15 cellular contexts compared by ENCODE assay signal in genomic region chr17:77884967-77885641, GRCh38.
DNase-seq lines count a peak whose midpoint lies in the region; ATAC-seq and TF ChIP-seq lines count a peak whose summit lies in the region.
"Had no signal": no experiment of that assay in that cellular context is flagged by ENCODE, and none has a peak within 500 bp of the region (broad histone marks: within the 10 kb centered on the region; RNA-seq: fewer than 3 reads in every experiment).

No MANE protein-coding gene starts in this region.

- H3K27me3 ChIP-seq in neutrophil = peaks cover 13% of the 10 kb centered on the region

- DNase-seq in activated CD4-positive, alpha-beta T cell treated with anti-CD3 and anti-CD28 coated beads, Interleukin-2, amount 10 ng/mL, durations not matched to agents 24 days and 14 days = no peak
- no peak for DNase-seq in activated CD4-positive, alpha-beta T cell treated with anti-CD3 and anti-CD28 coated beads for 36 hours
- DNase-seq in NCI-H1105 (lab: John Stamatoyannopoulos, UW) (peak; percentile 34), T-helper 17 cell (no peak), cerebellar nuclear complex (lab: John Stamatoyannopoulos, UW) (no peak), AG20443 (ENCODE audit: low spot score) (no peak)
- DNase-seq: activated CD4-positive, CD25-positive, alpha-beta regulatory T cell; erythroblast; Kasumi-1; small intestine had no signal

- no peak for TF ChIP-seq CTCF in neutrophil (IDR thresholded peaks at IDR 0.05)

- no peaks in the 10 kb centered on the region for H3K9me3 ChIP-seq in T-helper 17 cell (ENCODE audit: control insufficient read depth, low read length, poor library complexity, severe bottlenecking)
- H3K9me3 ChIP-seq in neutrophil = no peaks in the 10 kb centered on the region

- POLR2A ChIA-PET in activated CD4-positive, alpha-beta T cell treated with anti-CD3 and anti-CD28 coated beads for 36 hours (lab: Charles Lee) = interaction anchor here (1.7 kb wide), 1 partner anchor 73 kb away, joined by 4 read pairs; the partner anchor contains the start of gene TNRC6C

- intact Hi-C loops in activated CD4-positive, alpha-beta T cell treated with anti-CD3 and anti-CD28 coated beads, Interleukin-2, amount 10 ng/mL, durations not matched to agents 24 days and 14 days (cut with micrococcal nuclease) = loop anchor here (5.0 to 10.0 kb wide), 2 partner anchors 103 to 220 kb away; no protein-coding TSS in a partner anchor
- intact Hi-C loops in activated CD4-positive, alpha-beta T cell treated with anti-CD3 and anti-CD28 coated beads for 36 hours (cut with DNase I, micrococcal nuclease) = loop anchor here (2.0 to 5.0 kb wide), 3 partner anchors 74 to 238 kb away; partner anchors contain the start of gene TNRC6C (in 1 of the 2)

- no peak overlapping the region for H3K4me3 ChIP-seq in neutrophil (ENCODE audit: low read depth in 1 of 2, low read length in 1 of 2)

- H3K36me3 Mint-ChIP-seq in activated CD4-positive, alpha-beta T cell treated with anti-CD3 and anti-CD28 coated beads, Interleukin-2, amount 10 ng/mL, durations not matched to agents 24 days and 14 days (ENCODE audit: low read depth) = no peaks in the 10 kb centered on the region
- no peaks in the 10 kb centered on the region for H3K36me3 Mint-ChIP-seq in activated CD4-positive, alpha-beta T cell treated with anti-CD3 and anti-CD28 coated beads for 36 hours (ENCODE audit: low read depth)
- H3K36me3 Mint-ChIP-seq in T-helper 17 cell (ENCODE audit: low read depth) = no peaks in the 10 kb centered on the region
- H3K36me3 Mint-ChIP-seq: mesothelial cell of epicardium had no signal

- peak overlapping the region; percentile 49 for H3K27ac Mint-ChIP-seq in activated CD4-positive, alpha-beta T cell treated with anti-CD3 and anti-CD28 coated beads, Interleukin-2, amount 10 ng/mL, durations not matched to agents 24 days and 14 days
- no peak overlapping the region for H3K27ac Mint-ChIP-seq in activated CD4-positive, alpha-beta T cell treated with anti-CD3 and anti-CD28 coated beads for 36 hours
- H3K27ac Mint-ChIP-seq in T-helper 17 cell = peak overlapping the region; percentile 98
- H3K27ac Mint-ChIP-seq: mesothelial cell of epicardium had no signal

- H3K4me1 ChIP-seq in neutrophil (ENCODE audit: control insufficient read depth in 1 of 2, insufficient read depth in 1 of 2, low read depth in 1 of 2, low read length in 1 of 2) = peaks cover 82 to 87% of the 10 kb centered on the region in 2 experiments
- H3K4me1 ChIP-seq: parathyroid adenoma had no signal

- no peak for ATAC-seq in activated CD4-positive, alpha-beta T cell treated with anti-CD3 and anti-CD28 coated beads for 36 hours
- ATAC-seq in T-helper 17 cell (no peak), GM21360 (IDR thresholded peaks at IDR 0.05; ENCODE audit: unreplicated experiment) (no peak)

- H3K27me3 Mint-ChIP-seq in activated CD4-positive, alpha-beta T cell treated with anti-CD3 and anti-CD28 coated beads, Interleukin-2, amount 10 ng/mL, durations not matched to agents 24 days and 14 days = peaks cover 43% of the 10 kb centered on the region
- peaks cover 3% of the 10 kb centered on the region for H3K27me3 Mint-ChIP-seq in activated CD4-positive, alpha-beta T cell treated with anti-CD3 and anti-CD28 coated beads for 36 hours
- no peaks in the 10 kb centered on the region for H3K27me3 Mint-ChIP-seq in T-helper 17 cell

- no peaks in the 10 kb centered on the region for H3K36me3 ChIP-seq in neutrophil

- peak overlapping the region; percentile 99 for H3K27ac ChIP-seq in neutrophil
- H3K27ac ChIP-seq: HL-60, parathyroid adenoma had no signal

- H3K9me3 Mint-ChIP-seq in activated CD4-positive, alpha-beta T cell treated with anti-CD3 and anti-CD28 coated beads, Interleukin-2, amount 10 ng/mL, durations not matched to agents 24 days and 14 days = no peaks in the 10 kb centered on the region
- no peaks in the 10 kb centered on the region for H3K9me3 Mint-ChIP-seq in activated CD4-positive, alpha-beta T cell treated with anti-CD3 and anti-CD28 coated beads for 36 hours (ENCODE audit: low read depth)
- H3K9me3 Mint-ChIP-seq: mesothelial cell of epicardium had no signal

- no peak overlapping the region for H3K4me3 Mint-ChIP-seq in activated CD4-positive, alpha-beta T cell treated with anti-CD3 and anti-CD28 coated beads, Interleukin-2, amount 10 ng/mL, durations not matched to agents 24 days and 14 days
- H3K4me3 Mint-ChIP-seq in activated CD4-positive, alpha-beta T cell treated with anti-CD3 and anti-CD28 coated beads for 36 hours = no peak overlapping the region
- H3K4me3 Mint-ChIP-seq in T-helper 17 cell = no peak overlapping the region
- H3K4me3 Mint-ChIP-seq: mesothelial cell of epicardium had no signal

- H3K4me1 Mint-ChIP-seq in activated CD4-positive, alpha-beta T cell treated with anti-CD3 and anti-CD28 coated beads, Interleukin-2, amount 10 ng/mL, durations not matched to agents 24 days and 14 days = peaks cover 72% of the 10 kb centered on the region
- H3K4me1 Mint-ChIP-seq in activated CD4-positive, alpha-beta T cell treated with anti-CD3 and anti-CD28 coated beads for 36 hours = peaks cover 74% of the 10 kb centered on the region
- H3K4me1 Mint-ChIP-seq in T-helper 17 cell = peaks cover 57% of the 10 kb centered on the region

- CTCF ChIA-PET in activated CD4-positive, alpha-beta T cell treated with anti-CD3 and anti-CD28 coated beads for 36 hours (lab: Charles Lee) = interaction anchor here (1.3 to 1.8 kb wide), 2 partner anchors 7 to 129 kb away, joined by 5 to 6 read pairs; no protein-coding TSS in a partner anchor
